Comparison of ENCODE assay signal across 15 cellular contexts in genomic region chr3:117246771-117247555, GRCh38.
DNase-seq lines count a peak whose midpoint lies in the region; ATAC-seq and TF ChIP-seq lines count a peak whose summit lies in the region.
"Had no signal": no experiment of that assay in that cellular context is flagged by ENCODE, and none has a peak within 500 bp of the region (broad histone marks: within the 10 kb centered on the region; RNA-seq: fewer than 3 reads in every experiment).

No MANE protein-coding gene starts in this region.

- no peaks in the 10 kb centered on the region for H3K36me3 ChIP-seq in MG63
- H3K36me3 ChIP-seq: BLaER1 treated with 17β-estradiol and CSF1 and Interleukin-3, amounts not matched to agents 10 nM and 100 nM had no signal

- H3K9me3 ChIP-seq in MG63, result peaks cover 4% of the 10 kb centered on the region
- H3K9me3 ChIP-seq: BLaER1 treated with 17β-estradiol and CSF1 and Interleukin-3, amounts not matched to agents 10 nM and 100 nM had no signal

- TF ChIP-seq CTCF in epithelial cell of esophagus (IDR thresholded peaks at IDR 0.05; ENCODE audit: insufficient read depth, low read depth, low read length, missing control alignments), result no peak

- ATAC-seq in stimulated activated naive CD8-positive, alpha-beta T cell treated with anti-CD3 and anti-CD28 coated beads, Interleukin-15, Interleukin-2, amounts not matched to agents 100 U/mL and 50 U/mL, for 24 hours, result no peak

- no peaks in the 10 kb centered on the region for H3K27me3 ChIP-seq in MG63
- H3K27me3 ChIP-seq: BLaER1 treated with 17β-estradiol and CSF1 and Interleukin-3, amounts not matched to agents 10 nM and 100 nM had no signal

- H3K4me3 ChIP-seq in epithelial cell of esophagus (ENCODE audit: low read length) (no peak overlapping the region), MG63 (no peak overlapping the region)
- H3K4me3 ChIP-seq: BLaER1 treated with 17β-estradiol and CSF1 and Interleukin-3, amounts not matched to agents 10 nM and 100 nM had no signal

- DNase-seq in COLO829 (ENCODE audit: low spot score), result peak; percentile 19
- DNase-seq in M059J (ENCODE audit: low read depth), result peak; percentile 2
- DNase-seq in epithelial cell of esophagus (ENCODE audit: low read depth), result peak; percentile 84
- peak; percentile 46 for DNase-seq in renal cortical epithelial cell (ENCODE audit: low read depth)
- DNase-seq in MG63, result no peak
- DNase-seq in stimulated activated naive CD8-positive, alpha-beta T cell treated with anti-CD3 and anti-CD28 coated beads, Interleukin-15, Interleukin-2, amounts not matched to agents 100 U/mL and 50 U/mL, for 24 hours, result no peak
- DNase-seq in cortex of kidney (lab: John Stamatoyannopoulos, UW), result no peak
- DNase-seq: 8988T; CD4-positive, CD25-positive, alpha-beta regulatory T cell; DMS153; DMS79 treated with DMSO at 0.1 percent for 48 hours; EL; GOT3; H9 had no signal

Comparison
In these comparisons a context has a peak if more than half of its experiments do, and no peak if none do; other contexts are left out.
1. DNase-seq: peak in COLO829 (single experiment), M059J (single experiment), epithelial cell of esophagus (single experiment) and renal cortical epithelial cell (single experiment); none in MG63 (single experiment), stimulated activated naive CD8-positive, alpha-beta T cell treated with anti-CD3 and anti-CD28 coated beads, Interleukin-15, Interleukin-2, amounts not matched to agents 100 U/mL and 50 U/mL, for 24 hours (single experiment) and cortex of kidney (single experiment).